Comparison of ENCODE assay signal across 16 cellular contexts in genomic region chr2:20625920-20626697, GRCh38. TPM values are rescaled to one million over a fixed set of nuclear protein-coding genes. Genes with fewer than 3 reads are reported as not detected.
DNase-seq lines count a peak whose midpoint lies in the region; ATAC-seq and TF ChIP-seq lines count a peak whose summit lies in the region.
"Had no signal": no experiment of that assay in that cellular context is flagged by ENCODE, and none has a peak within 500 bp of the region (broad histone marks: within the 10 kb centered on the region; RNA-seq: fewer than 3 reads in every experiment).

No MANE protein-coding gene starts in this region.

- no peaks in the 10 kb centered on the region for H3K9me3 ChIP-seq in vagina

- H3K36me3 Mint-ChIP-seq in nephron (ENCODE audit: low read depth) = peaks cover 3% of the 10 kb centered on the region

- no peaks in the 10 kb centered on the region for H3K9me3 Mint-ChIP-seq in nephron
- H3K9me3 Mint-ChIP-seq: activated CD8-positive, alpha-beta T cell treated with anti-CD3 and anti-CD28 coated beads for 36 hours; activated naive CD8-positive, alpha-beta T cell treated with anti-CD3 and anti-CD28 coated beads, Interleukin-2, amount 50 U/mL, for 24 hours had no signal

- H3K27ac Mint-ChIP-seq in nephron = peak overlapping the region in 2 of 3 experiments; percentile 38 to 56
- H3K27ac Mint-ChIP-seq: activated CD8-positive, alpha-beta T cell treated with anti-CD3 and anti-CD28 coated beads for 36 hours; activated naive CD8-positive, alpha-beta T cell treated with anti-CD3 and anti-CD28 coated beads, Interleukin-2, amount 50 U/mL, for 24 hours had no signal

- TF ChIP-seq POLR2A in vagina (IDR thresholded peaks at IDR 0.05) = no peak

- H3K4me1 ChIP-seq in vagina = peaks cover 12% of the 10 kb centered on the region

- peaks cover 37% of the 10 kb centered on the region for H3K4me1 Mint-ChIP-seq in nephron
- H3K4me1 Mint-ChIP-seq: activated naive CD8-positive, alpha-beta T cell treated with anti-CD3 and anti-CD28 coated beads, Interleukin-2, amount 50 U/mL, for 24 hours had no signal

- intact Hi-C loops in Right ventricle myocardium inferior (cut with DNase I) = no loop called here
- intact Hi-C loops in vagina (cut with DNase I) = no loop called here

- H3K4me3 ChIP-seq in vagina = no peak overlapping the region
- H3K4me3 ChIP-seq: skin epidermis had no signal

- DNase-seq in DMS53 (lab: John Stamatoyannopoulos, UW) (peak; percentile 88), DMS53 treated with DMSO at 0.1 percent for 48 hours (lab: John Stamatoyannopoulos, UW; ENCODE audit: unreplicated experiment) (no peak), Right ventricle myocardium inferior (ENCODE audit: missing footprints) (peak; percentile 76), vagina (ENCODE audit: extremely low spot score in 2 of 2) (no peak), NCI-H2081 (lab: John Stamatoyannopoulos, UW) (no peak), NCI-H2171 (lab: John Stamatoyannopoulos, UW) (no peak)
- DNase-seq: activated CD8-positive, alpha-beta T cell treated with anti-CD3 and anti-CD28 coated beads for 36 hours; activated naive CD8-positive, alpha-beta T cell treated with anti-CD3 and anti-CD28 coated beads, Interleukin-2, amount 50 U/mL, for 24 hours; DND-41; KG1; mammary epithelial cell; stimulated activated CD8-positive, alpha-beta memory T cell treated with anti-CD3 and anti-CD28 coated beads, Interleukin-4, amount 100 ng/mL, for 48 hours had no signal

- peaks cover 7% of the 10 kb centered on the region for H3K27me3 Mint-ChIP-seq in nephron (ENCODE audit: low read depth)
- H3K27me3 Mint-ChIP-seq: activated CD8-positive, alpha-beta T cell treated with anti-CD3 and anti-CD28 coated beads for 36 hours; activated naive CD8-positive, alpha-beta T cell treated with anti-CD3 and anti-CD28 coated beads, Interleukin-2, amount 50 U/mL, for 24 hours had no signal

- peaks cover 0 to 28% of the 10 kb centered on the region in 2 donors for H3K36me3 ChIP-seq in vagina

- H3K27me3 ChIP-seq in vagina = no peaks in the 10 kb centered on the region

- peak; percentile 38 for ATAC-seq in Right ventricle myocardium inferior
- no peak for ATAC-seq in HG03159 (IDR thresholded peaks at IDR 0.05; ENCODE audit: unreplicated experiment)
- ATAC-seq: activated CD8-positive, alpha-beta T cell treated with anti-CD3 and anti-CD28 coated beads for 36 hours; activated naive CD8-positive, alpha-beta T cell treated with anti-CD3 and anti-CD28 coated beads, Interleukin-2, amount 50 U/mL, for 24 hours had no signal

- H3K27ac ChIP-seq in vagina = peak overlapping the region; percentile 52
- H3K27ac ChIP-seq: 22Rv1 had no signal

- H3K4me3 Mint-ChIP-seq in nephron = no peak overlapping the region
- H3K4me3 Mint-ChIP-seq: activated CD8-positive, alpha-beta T cell treated with anti-CD3 and anti-CD28 coated beads for 36 hours; activated naive CD8-positive, alpha-beta T cell treated with anti-CD3 and anti-CD28 coated beads, Interleukin-2, amount 50 U/mL, for 24 hours had no signal

- TF ChIP-seq CTCF in nephron (IDR thresholded peaks at IDR 0.05; ENCODE audit: unreplicated experiment in 3 of 3) (no peak), vagina (IDR thresholded peaks at IDR 0.05) (no peak)

RNA-seq across cellular contexts. Expression of gene HS1BP3, which starts 24.8 kb away (rescaled TPM):
- total RNA-seq in Right ventricle myocardium inferior (20.1 TPM), vagina (23.1 TPM)

RNA-seq across cellular contexts. Expression of gene GDF7, which starts 40.8 kb away (rescaled TPM):
- total RNA-seq in Right ventricle myocardium inferior (0.46 TPM), vagina (9.3 TPM)
- total RNA-seq: activated CD8-positive, alpha-beta T cell treated with anti-CD3 and anti-CD28 coated beads for 36 hours had no signal

Comparison
In these comparisons a context has a peak if more than half of its experiments do, and no peak if none do; other contexts are left out.
1. DNase-seq: peak in DMS53 (single experiment) and Right ventricle myocardium inferior (single experiment); none in DMS53 treated with DMSO at 0.1 percent for 48 hours (single experiment), vagina (0 of 2), NCI-H2081 (0 of 2) and NCI-H2171 (single experiment).